Comparison of ENCODE assay signal across 10 cellular contexts in genomic region chr2:188979119-188979729, GRCh38. TPM values are rescaled to one million over a fixed set of nuclear protein-coding genes. Genes with fewer than 3 reads are reported as not detected.
DNase-seq lines count a peak whose midpoint lies in the region; ATAC-seq, FAIRE-seq and TF ChIP-seq lines count a peak whose summit lies in the region.
"Had no signal": no experiment of that assay in that cellular context is flagged by ENCODE, and none has a peak within 500 bp of the region (broad histone marks: within the 10 kb centered on the region; RNA-seq: fewer than 3 reads in every experiment).

No MANE protein-coding gene starts in this region.

- H3K27me3 ChIP-seq in A673 (replicated peaks; ENCODE audit: insufficient read depth, low read depth, low read length, poor library complexity): no peaks in the 10 kb centered on the region

- H3K27ac ChIP-seq in A673 (ENCODE audit: low read depth, low read length, poor library complexity, severe bottlenecking): no peak overlapping the region
- peak overlapping the region; percentile 26 to 70 for H3K27ac ChIP-seq in kidney (ENCODE audit: low read depth in 2 of 2, low read length in 2 of 2)

- ATAC-seq in GM19395 (IDR thresholded peaks at IDR 0.05; ENCODE audit: unreplicated experiment) (peak; percentile 33), HG03469 (IDR thresholded peaks at IDR 0.05; ENCODE audit: unreplicated experiment) (peak; percentile 5)

- intact Hi-C loops in A673 (cut with micrococcal nuclease; ENCODE audit: unreplicated experiment): loop anchor here (2.0 to 5.0 kb wide), 3 partner anchors 127 to 434 kb away; no protein-coding TSS in a partner anchor
- intact Hi-C loops in kidney (cut with DNase I): no loop called here

- no peak for DNase-seq in A673 (ENCODE audit: low spot score)
- no peak for DNase-seq in kidney
- DNase-seq in stimulated activated CD4-positive, alpha-beta T cell treated with anti-CD3 and anti-CD28 coated beads, Interleukin-4, amount 100 ng/mL, for 4 hours: no peak
- DNase-seq in COLO829 (ENCODE audit: low spot score): no peak
- DNase-seq in NCI-H2171 (lab: John Stamatoyannopoulos, UW): no peak
- no peak for DNase-seq in DMS153 treated with DMSO at 0.1 percent for 48 hours (lab: John Stamatoyannopoulos, UW; ENCODE audit: unreplicated experiment)
- DNase-seq: activated naive CD4-positive, alpha-beta T cell treated with anti-CD3 and anti-CD28 coated beads, Interleukin-2, amount 10 ng/mL, durations not matched to agents 7 days and 5 days; naive B cell had no signal

- CTCF ChIA-PET in A673 (lab: Charles Lee): interaction anchor here (0.6 to 1.0 kb wide), 4 partner anchors 213 to 788 kb away, joined by 3 to 9 read pairs (median 8); no protein-coding TSS in a partner anchor

- no peak overlapping the region for H3K9ac ChIP-seq in kidney (ENCODE audit: low read length in 2 of 2)

- TF ChIP-seq CTCF in A673 (conservative IDR thresholded peaks at IDR 0.05; ENCODE audit: low read depth, low read length) (no peak), kidney (IDR thresholded peaks at IDR 0.05; ENCODE audit: borderline replicate concordance, extremely low read depth, insufficient read depth) (no peak)

- no TSS peak for BruUV-seq in A673 (replicated peaks; lab: Mats Ljungman, UMichigan)

- H3K36me3 ChIP-seq in A673 (ENCODE audit: insufficient read depth, low read length, poor library complexity, severe bottlenecking): no peaks in the 10 kb centered on the region
- H3K36me3 ChIP-seq in kidney (ENCODE audit: control insufficient read depth in 1 of 2, insufficient read depth in 2 of 2, low read length in 2 of 2): no peaks in the 10 kb centered on the region

- H3K9me3 ChIP-seq in A673 (ENCODE audit: low read depth, low read length, poor library complexity, severe bottlenecking): no peaks in the 10 kb centered on the region
- H3K9me3 ChIP-seq in kidney (ENCODE audit: control insufficient read depth in 1 of 2, low read length in 2 of 2): no peaks in the 10 kb centered on the region

- H3K4me1 ChIP-seq in A673 (ENCODE audit: insufficient read depth, low read length, poor library complexity, severe bottlenecking) (peaks cover 32% of the 10 kb centered on the region), kidney (ENCODE audit: control insufficient read depth in 1 of 2, insufficient read depth in 1 of 2, low read depth in 1 of 2, low read length in 2 of 2) (no peaks in the 10 kb centered on the region)

- POLR2A ChIA-PET in A673 (lab: Charles Lee; ENCODE audit: low non-redundant PET): no interaction called here

- no peak for FAIRE-seq in kidney (lab: Jason Lieb, UNC)

- peak overlapping the region; percentile 5 for H3K4me3 ChIP-seq in A673 (ENCODE audit: low read depth, low read length, poor library complexity, severe bottlenecking)
- H3K4me3 ChIP-seq in kidney (ENCODE audit: low read length in 2 of 2): no peak overlapping the region

RNA-seq across cellular contexts. Expression of gene COL3A1, which starts 5.1 kb away (rescaled TPM):
- total RNA-seq in A673 (2021) (12.6 and 23.7 TPM in 2 replicates), kidney (138 TPM)
- polyA plus RNA-seq in kidney (ENCODE audit: insufficient read depth, low read depth, low replicate concordance): 32.2 TPM
